Comparison of ENCODE assay signal across 22 cellular contexts in genomic region chr16:2895813-2896212, GRCh38. TPM values are rescaled to one million over a fixed set of nuclear protein-coding genes. Genes with fewer than 3 reads are reported as not detected.
DNase-seq lines count a peak whose midpoint lies in the region; ATAC-seq, FAIRE-seq and TF ChIP-seq lines count a peak whose summit lies in the region.
"Had no signal": no experiment of that assay in that cellular context is flagged by ENCODE, and none has a peak within 500 bp of the region (broad histone marks: within the 10 kb centered on the region; RNA-seq: fewer than 3 reads in every experiment).

No MANE protein-coding gene starts in this region.

- ATAC-seq in K562, result peak; percentile 52
- no peak for ATAC-seq in GM21619 (IDR thresholded peaks at IDR 0.05; ENCODE audit: unreplicated experiment)
- ATAC-seq: left lung had no signal

- H3K36me3 ChIP-seq in K562 (ENCODE audit: control insufficient read depth, insufficient read depth, low read length) (no peaks in the 10 kb centered on the region), tibial nerve (peaks cover 0 to 55% (median 0%) of the 10 kb centered on the region in 3 donors)

- H3K27ac Mint-ChIP-seq in osteocyte (ENCODE audit: unreplicated experiment), result peak overlapping the region; percentile 69
- H3K27ac Mint-ChIP-seq: activated CD4-positive, alpha-beta T cell treated with anti-CD3 and anti-CD28 coated beads, Interleukin-2, amount 10 ng/mL, durations not matched to agents 7 days and 5 days; activated naive CD8-positive, alpha-beta T cell; T-helper 2 cell treated with Interferon-gamma antibody and Interleukin-4, amounts not matched to agents 5 μg/mL and 100 μg/mL, for 36 hours had no signal

- no peak for TF ChIP-seq POLR2A in K562 (conservative IDR thresholded peaks at IDR 0.05)
- TF ChIP-seq POLR2A in tibial nerve (IDR thresholded peaks at IDR 0.05), result no peak

- no peaks in the 10 kb centered on the region for H3K36me3 Mint-ChIP-seq in osteocyte (ENCODE audit: unreplicated experiment)
- H3K36me3 Mint-ChIP-seq: activated naive CD8-positive, alpha-beta T cell had no signal

- in situ Hi-C loops in K562 (cut with MboI), result no loop called here

- H3K9ac ChIP-seq in K562 (ENCODE audit: insufficient read depth in 1 of 2, low read depth in 2 of 2, low read length in 2 of 2), result peak overlapping the region in 1 of 2 experiments; percentile 52; a peak in 1 of 4 replicates

- WGBS in K562 (ENCODE audit: insufficient coverage, low coverage, missing lambda C conversion rate), result 33% methylated on average over 3 of the region's 4 CpGs
- WGBS in tibial nerve, 2 donors, result 42 to 59% methylated on average over 3 to 4 of the region's 4 CpGs

- DNase-seq in EL (peak; percentile 69), LHCN-M2 (ENCODE audit: low read depth) (peak; percentile 53), K562 (ENCODE audit: extremely low read depth in 1 of 4, low spot score in 3 of 4) (no peak), osteocyte (ENCODE audit: extremely low spot score, unreplicated experiment) (no peak), tibial nerve (ENCODE audit: low spot score in 2 of 2) (no peak), ureter (ENCODE audit: low spot score) (no peak)
- no peak for DNase-seq in stimulated activated CD8-positive, alpha-beta memory T cell treated with anti-CD3 and anti-CD28 coated beads, Interleukin-4, amount 100 ng/mL, for 48 hours
- DNase-seq: activated CD4-positive, alpha-beta T cell treated with anti-CD3 and anti-CD28 coated beads, Interleukin-2, amount 10 ng/mL, durations not matched to agents 7 days and 5 days; activated T-cell treated with anti-CD3 and anti-CD28 coated beads for 4 hours; C1 segment of cervical spinal cord; effector memory CD4-positive, alpha-beta T cell; Karpas-422; left lung; NCI-H1436; NCI-H226; NK-92 treated with Interleukin-12 subunit alpha and Interleukin-12 subunit beta, amount 100 ng/mL, for 24 hours; SIG-M5; stimulated activated CD4-positive, alpha-beta T cell treated with anti-CD3 and anti-CD28 coated beads, Interleukin-2, amount 100 ng/mL, for 48 hours had no signal

- H3K9me3 ChIP-seq in K562 (replicated peaks; ENCODE audit: control insufficient read depth, insufficient read depth, low read depth, low read length) (no peaks in the 10 kb centered on the region), tibial nerve (no peaks in the 10 kb centered on the region)
- H3K9me3 ChIP-seq: left lung, suprapubic skin had no signal

- TF ChIP-seq EP300 in K562 (IDR thresholded peaks at IDR 0.05; ENCODE audit: low read length) (no peak), tibial nerve (IDR thresholded peaks at IDR 0.05) (no peak)

- H3K9me1 ChIP-seq in K562 (ENCODE audit: control insufficient read depth, insufficient read depth, low read length), result no peaks in the 10 kb centered on the region

- CTCF ChIA-PET in K562 (lab: Yijun Ruan, JAX; ENCODE audit: low intra/inter-chr PET ratio), result no interaction called here

- H4K20me1 ChIP-seq in K562 (replicated peaks; ENCODE audit: control insufficient read depth, insufficient read depth, low read length), result no peaks in the 10 kb centered on the region

- TF ChIP-seq RAD21 in K562 (CRISPR knock-in tag; conservative IDR thresholded peaks at IDR 0.05 in 1 of 2, IDR thresholded peaks at IDR 0.05 in 1 of 2), result no peak

- no peak overlapping the region for H3K4me2 ChIP-seq in K562 (ENCODE audit: insufficient read depth, low read length)

- H3K27me3 ChIP-seq in K562 (ENCODE audit: control insufficient read depth in 2 of 2, insufficient read depth in 2 of 2, low read length in 2 of 2) (no peaks in the 10 kb centered on the region), tibial nerve (no peaks in the 10 kb centered on the region)
- H3K27me3 ChIP-seq: left lung, suprapubic skin had no signal

- no peak overlapping the region for H2AFZ ChIP-seq in K562 (ENCODE audit: low read depth, low read length)

- H3K4me1 ChIP-seq in K562 (replicated peaks in 1 of 2; ENCODE audit: control insufficient read depth in 2 of 2, insufficient read depth in 2 of 2, low read length in 2 of 2) (peaks cover 3 to 42% of the 10 kb centered on the region in 2 experiments; a peak in 4 of 5 replicates), tibial nerve (peaks cover 0 to 7% (median 0%) of the 10 kb centered on the region in 4 donors)
- H3K4me1 ChIP-seq: left lung, suprapubic skin had no signal

- POLR2A ChIA-PET in K562 (lab: Yijun Ruan, JAX), result interaction anchor here (0.6 to 1.8 kb wide), 2 partner anchors 10 to 13 kb away, joined by 3 to 9 read pairs; partner anchors contain the start of gene FLYWCH2

- H3K4me3 ChIP-seq in K562, result no peak overlapping the region
- no peak overlapping the region for H3K4me3 ChIP-seq in tibial nerve
- H3K4me3 ChIP-seq: left lung, suprapubic skin had no signal

- no peak for FAIRE-seq in K562 (lab: Jason Lieb, UNC)

- no peaks in the 10 kb centered on the region for H3K9me3 Mint-ChIP-seq in osteocyte (ENCODE audit: unreplicated experiment)
- H3K9me3 Mint-ChIP-seq: activated CD4-positive, alpha-beta T cell treated with anti-CD3 and anti-CD28 coated beads, Interleukin-2, amount 10 ng/mL, durations not matched to agents 7 days and 5 days; T-helper 2 cell treated with Interferon-gamma antibody and Interleukin-4, amounts not matched to agents 5 μg/mL and 100 μg/mL, for 36 hours had no signal

- no peak overlapping the region for H3K4me3 Mint-ChIP-seq in osteocyte (ENCODE audit: unreplicated experiment)
- H3K4me3 Mint-ChIP-seq: activated CD4-positive, alpha-beta T cell treated with anti-CD3 and anti-CD28 coated beads, Interleukin-2, amount 10 ng/mL, durations not matched to agents 7 days and 5 days; activated naive CD8-positive, alpha-beta T cell; T-helper 2 cell treated with Interferon-gamma antibody and Interleukin-4, amounts not matched to agents 5 μg/mL and 100 μg/mL, for 36 hours had no signal

- H3K4me1 Mint-ChIP-seq in osteocyte (ENCODE audit: unreplicated experiment), result peaks cover 14% of the 10 kb centered on the region
- H3K4me1 Mint-ChIP-seq: activated CD4-positive, alpha-beta T cell treated with anti-CD3 and anti-CD28 coated beads, Interleukin-2, amount 10 ng/mL, durations not matched to agents 7 days and 5 days had no signal

- no TSS peak for BruUV-seq in K562 (replicated peaks; lab: Mats Ljungman, UMichigan)

- H3K27me3 Mint-ChIP-seq in osteocyte (ENCODE audit: unreplicated experiment), result no peaks in the 10 kb centered on the region
- H3K27me3 Mint-ChIP-seq: activated CD4-positive, alpha-beta T cell treated with anti-CD3 and anti-CD28 coated beads, Interleukin-2, amount 10 ng/mL, durations not matched to agents 7 days and 5 days; activated naive CD8-positive, alpha-beta T cell had no signal

- intact Hi-C loops in K562 (cut with micrococcal nuclease), result no loop called here

- H3K27ac ChIP-seq in K562 (ENCODE audit: extremely low read depth, low read depth, low read length), result no peak overlapping the region
- no peak overlapping the region for H3K27ac ChIP-seq in tibial nerve
- H3K27ac ChIP-seq: left lung, suprapubic skin had no signal

- no peak for TF ChIP-seq CTCF in K562 (IDR thresholded peaks at IDR 0.05 in 2 of 3, conservative IDR thresholded peaks at IDR 0.05 in 1 of 3; ENCODE audit: insufficient read depth in 2 of 3, low read depth in 1 of 3, low read length in 3 of 3)
- no peak for TF ChIP-seq CTCF in osteocyte (IDR thresholded peaks at IDR 0.05)
- TF ChIP-seq CTCF in tibial nerve (IDR thresholded peaks at IDR 0.05), result no peak

- H3K79me2 ChIP-seq in K562 (ENCODE audit: control insufficient read depth, insufficient read depth, low read length), result no peaks in the 10 kb centered on the region

RNA-seq across cellular contexts. Expression of gene FLYWCH2, which starts 12.8 kb away (rescaled TPM):
- total RNA-seq in LHCN-M2 (2014; rRNA removed) (70.2 and 79.7 TPM in 2 replicates), K562 (2014; rRNA removed) (55.5 and 69.2 TPM in 2 replicates), K562 (2014; rRNA removed; fragmentation: Illumina TruSeq; extraction: Trizol) (3.5 and 4.8 TPM in 2 replicates), K562 (2015; rRNA removed; fragmentation: Illumina TruSeq; extraction: Trizol) (24.2 and 28.0 TPM in 2 replicates), K562 (2021) (25.4 and 28.4 TPM in 2 replicates), osteocyte (49.6 and 54.0 TPM in 2 replicates), tibial nerve (10 to 100 TPM; 66.2 to 76.8 (median 72.8) TPM), ureter (23.5 TPM)
- polyA plus RNA-seq in LHCN-M2 (2012), result 36.7 TPM
- 2.1 and 5.8 TPM in 2 replicates for total RNA-seq in K562 (2011; cell fraction: chromatin; rRNA removed; ENCODE audit: low replicate concordance)
- total RNA-seq in K562 (2011; cell fraction: nucleolus; rRNA removed), result 5.5 and 7.5 TPM in 2 replicates
- 3.2 and 5.1 TPM in 2 replicates for total RNA-seq in K562 (2011; cell fraction: nucleoplasm; rRNA removed)
- polyA plus RNA-seq in K562 (2011; rRNA removed) (7.6 and 11.4 TPM in 2 replicates), K562 (2014; fragmentation: Illumina TruSeq; extraction: Trizol) (5.8 and 22.3 TPM in 2 replicates), K562 (2014; fragmentation: Nextera tagmentation; extraction: Ambion mirVana) (1 to 10 TPM in 1 of 2 experiments, under 1 TPM in 1; 0.70 to 1.4 TPM), K562 (2014; rRNA removed) (45.7 and 52.6 TPM in 2 replicates)
- 18.7 and 38.7 TPM in 2 replicates for polyA plus RNA-seq in K562 (2011; cell fraction: cytosol; rRNA removed)
- 9.2 and 10.8 TPM in 2 replicates for polyA plus RNA-seq in K562 (2011; cell fraction: nucleus; rRNA removed)
- polyA plus RNA-seq in K562 (2012), result 21.3 and 30.5 TPM in 2 replicates
- polyA minus RNA-seq in K562 (2011; rRNA and poly(A)+ RNA removed), result 0.96 and 1.9 TPM in 2 replicates
- polyA minus RNA-seq in K562 (2011; cell fraction: cytosol; rRNA and poly(A)+ RNA removed), result 8.5 and 10.3 TPM in 2 replicates
- 2.6 and 4.6 TPM in 2 replicates for polyA minus RNA-seq in K562 (2011; cell fraction: nucleus; rRNA and poly(A)+ RNA removed)

RNA-seq across cellular contexts. Expression of gene FLYWCH1, which starts 15.9 kb away (rescaled TPM):
- total RNA-seq in LHCN-M2 (2014; rRNA removed) (38.6 and 43.4 TPM in 2 replicates), K562 (2014; rRNA removed) (27.0 and 32.8 TPM in 2 replicates), K562 (2014; rRNA removed; fragmentation: Illumina TruSeq; extraction: Trizol) (2.2 and 2.5 TPM in 2 replicates), K562 (2015; rRNA removed; fragmentation: Illumina TruSeq; extraction: Trizol) (10.3 and 11.3 TPM in 2 replicates), K562 (2021) (32.7 and 33.6 TPM in 2 replicates), osteocyte (38.9 and 46.4 TPM in 2 replicates), tibial nerve (10 to 100 TPM; 65.1 to 74.9 (median 68.7) TPM), ureter (39.6 TPM)
- 19.0 TPM for polyA plus RNA-seq in LHCN-M2 (2012)
- total RNA-seq in K562 (2011; cell fraction: chromatin; rRNA removed; ENCODE audit: low replicate concordance), result 17.5 and 43.7 TPM in 2 replicates
- total RNA-seq in K562 (2011; cell fraction: nucleolus; rRNA removed), result 32.5 and 32.6 TPM in 2 replicates
- 23.0 and 25.4 TPM in 2 replicates for total RNA-seq in K562 (2011; cell fraction: nucleoplasm; rRNA removed)
- polyA plus RNA-seq in K562 (2011; rRNA removed) (6.1 and 8.4 TPM in 2 replicates), K562 (2014; fragmentation: Illumina TruSeq; extraction: Trizol) (11.6 and 13.2 TPM in 2 replicates), K562 (2014; fragmentation: Nextera tagmentation; extraction: Ambion mirVana) (under 1 TPM; 0.18 to 0.52 TPM), K562 (2014; rRNA removed) (18.7 and 20.4 TPM in 2 replicates)
- polyA plus RNA-seq in K562 (2011; cell fraction: cytosol; rRNA removed), result 11.7 and 27.6 TPM in 2 replicates
- 18.7 and 32.5 TPM in 2 replicates for polyA plus RNA-seq in K562 (2011; cell fraction: nucleus; rRNA removed)
- 15.4 and 25.6 TPM in 2 replicates for polyA plus RNA-seq in K562 (2012)
- polyA minus RNA-seq in K562 (2011; rRNA and poly(A)+ RNA removed), result 2.1 and 5.8 TPM in 2 replicates
- polyA minus RNA-seq in K562 (2011; cell fraction: cytosol; rRNA and poly(A)+ RNA removed), result 8.8 and 13.6 TPM in 2 replicates
- polyA minus RNA-seq in K562 (2011; cell fraction: nucleus; rRNA and poly(A)+ RNA removed), result 10.6 and 11.7 TPM in 2 replicates

RNA-seq across cellular contexts. Expression of gene PRSS22, which starts 37.8 kb away (rescaled TPM):
- total RNA-seq in LHCN-M2 (2014; rRNA removed), result not detected in 2 replicates
- not detected for polyA plus RNA-seq in LHCN-M2 (2012)
- total RNA-seq in K562 (2011; cell fraction: chromatin; rRNA removed; ENCODE audit: low replicate concordance), result not detected in 2 replicates
- not detected in 2 replicates for total RNA-seq in K562 (2011; cell fraction: nucleolus; rRNA removed)
- not detected in 2 replicates for total RNA-seq in K562 (2011; cell fraction: nucleoplasm; rRNA removed)
- not detected in 2 replicates for total RNA-seq in K562 (2014; rRNA removed)
- not detected in 2 replicates for total RNA-seq in K562 (2014; rRNA removed; fragmentation: Illumina TruSeq; extraction: Trizol)
- total RNA-seq in K562 (2015; rRNA removed; fragmentation: Illumina TruSeq; extraction: Trizol), result not detected in 2 replicates
- total RNA-seq in K562 (2021), result not detected in 2 replicates
- polyA plus RNA-seq in K562 (2011; rRNA removed), result 0.13 TPM in 1 of 2 replicates, not detected in the other
- polyA plus RNA-seq in K562 (2011; cell fraction: cytosol; rRNA removed), result 0.07 TPM in 1 of 2 replicates, not detected in the other
- 0.29 and 0.97 TPM in 2 replicates for polyA plus RNA-seq in K562 (2011; cell fraction: nucleus; rRNA removed)
- 0.24 TPM in 1 of 2 replicates, not detected in the other for polyA plus RNA-seq in K562 (2012)
- polyA plus RNA-seq in K562 (2014; fragmentation: Illumina TruSeq; extraction: Trizol), result not detected in 2 replicates
- not detected for polyA plus RNA-seq in K562 (2014; fragmentation: Nextera tagmentation; extraction: Ambion mirVana)
- polyA plus RNA-seq in K562 (2014; rRNA removed), result 0.42 TPM in 1 of 2 replicates, not detected in the other
- not detected in 2 replicates for polyA minus RNA-seq in K562 (2011; rRNA and poly(A)+ RNA removed)
- not detected in 2 replicates for polyA minus RNA-seq in K562 (2011; cell fraction: cytosol; rRNA and poly(A)+ RNA removed)
- not detected in 2 replicates for polyA minus RNA-seq in K562 (2011; cell fraction: nucleus; rRNA and poly(A)+ RNA removed)
- not detected in 2 replicates for total RNA-seq in osteocyte
- total RNA-seq in tibial nerve, result not detected
- 41.2 TPM for total RNA-seq in ureter
- total RNA-seq: activated CD4-positive, alpha-beta T cell treated with anti-CD3 and anti-CD28 coated beads, Interleukin-2, amount 10 ng/mL, durations not matched to agents 7 days and 5 days had no signal

Comparison
In these comparisons a context has a peak if more than half of its experiments do, and no peak if none do; other contexts are left out.
1. DNase-seq: peak in EL (single experiment) and LHCN-M2 (single experiment); none in K562 (0 of 4), osteocyte (single experiment), tibial nerve (0 of 2), ureter (single experiment) and stimulated activated CD8-positive, alpha-beta memory T cell treated with anti-CD3 and anti-CD28 coated beads, Interleukin-4, amount 100 ng/mL, for 48 hours (single experiment).
2. RNA of gene PRSS22, which starts 37.8 kb away (total RNA-seq): 41.2 TPM in ureter (single experiment); not detected in LHCN-M2, not detected in K562, not detected in osteocyte and not detected in tibial nerve; every median in the first group is over 10 times any median in the second.